In the genomic region with DNA sequence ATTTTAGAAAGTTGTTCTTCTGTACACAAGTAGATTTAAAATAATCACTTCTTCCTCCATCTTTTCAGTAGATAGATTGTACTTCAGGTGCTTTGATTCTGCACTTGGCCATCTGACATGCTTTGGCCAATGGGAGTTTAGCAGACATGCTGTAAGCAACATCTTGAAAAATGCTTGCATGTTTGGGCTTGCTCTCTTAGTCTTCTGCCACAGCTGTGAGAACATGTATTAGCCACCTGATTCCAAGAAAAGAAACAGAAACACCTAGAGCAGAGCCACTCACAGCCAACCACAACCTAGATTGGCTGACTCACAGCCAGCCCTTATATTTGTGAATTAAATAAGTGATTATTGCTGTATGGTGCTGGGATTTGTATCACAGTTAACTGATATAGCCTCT, we compare ENCODE assay signal across 12 cellular contexts.
DNase-seq lines count a peak whose midpoint lies in the region; ATAC-seq, FAIRE-seq and TF ChIP-seq lines count a peak whose summit lies in the region.
"Had no signal": no experiment of that assay in that cellular context is flagged by ENCODE, and none has a peak within 500 bp of the region (broad histone marks: within the 10 kb centered on the region; RNA-seq: fewer than 3 reads in every experiment).

No MANE protein-coding gene starts in this region.

- ATAC-seq in GM18502 (IDR thresholded peaks at IDR 0.05; ENCODE audit: poor library complexity, unreplicated experiment) (peak; percentile 99), GM19452 (IDR thresholded peaks at IDR 0.05; ENCODE audit: unreplicated experiment) (peak; percentile 98), HG02981 (IDR thresholded peaks at IDR 0.05; ENCODE audit: unreplicated experiment) (peak; percentile 98), left ventricle myocardium superior (no peak)
- ATAC-seq: GM23338 had no signal

- no peaks in the 10 kb centered on the region for H3K27me3 ChIP-seq in small intestine (ENCODE audit: control insufficient read depth in 2 of 2, insufficient read depth in 2 of 2, low read length in 2 of 2)
- H3K27me3 ChIP-seq: SJCRH30 had no signal

- intact Hi-C loops in left ventricle myocardium superior (cut with micrococcal nuclease), result no loop called here

- H3K4me1 ChIP-seq in small intestine (ENCODE audit: control insufficient read depth in 2 of 2, insufficient read depth in 1 of 2, low read depth in 1 of 2, low read length in 1 of 2), result no peaks in the 10 kb centered on the region
- H3K4me1 ChIP-seq: SJCRH30 had no signal

- TF ChIP-seq CTCF in RWPE1 (conservative IDR thresholded peaks at IDR 0.05; ENCODE audit: low read depth), result no peak

- H3K27ac ChIP-seq in RWPE1 (no peak overlapping the region), small intestine (ENCODE audit: low read depth in 1 of 2, low read length in 1 of 2) (no peak overlapping the region)
- H3K27ac ChIP-seq: SJCRH30 had no signal

- H3K36me3 ChIP-seq in small intestine (ENCODE audit: control insufficient read depth in 2 of 2, insufficient read depth in 2 of 2, low read length in 2 of 2), result no peaks in the 10 kb centered on the region
- H3K36me3 ChIP-seq: SJCRH30 had no signal

- FAIRE-seq in small intestine (lab: Jason Lieb, UNC) (no peak), H54 (lab: Jason Lieb, UNC) (no peak)

- POLR2A ChIA-PET in RWPE1 (lab: Yijun Ruan, JAX; ENCODE audit: low non-redundant PET), result no interaction called here

- no peak for TF ChIP-seq POLR2A in H54 (IDR thresholded peaks at IDR 0.05; ENCODE audit: low read depth, low read length)

- no peaks in the 10 kb centered on the region for H3K9me3 ChIP-seq in small intestine (ENCODE audit: control insufficient read depth, low read depth)
- H3K9me3 ChIP-seq: SJCRH30 had no signal

- CTCF ChIA-PET in RWPE1 (lab: Yijun Ruan, JAX), result no interaction called here

- DNase-seq in RWPE1 (ENCODE audit: low spot score) (peak; percentile 34), small intestine (no peak), H54 (ENCODE audit: insufficient read length, low spot score) (no peak), EL (no peak), left ventricle myocardium superior (no peak)
- DNase-seq: CD4-positive, alpha-beta memory T cell; NCI-H1436 treated with DMSO at 0.1 percent for 48 hours; SJCRH30 had no signal

- H3K4me3 ChIP-seq in small intestine (ENCODE audit: low read depth in 1 of 2, low read length in 2 of 2), result no peak overlapping the region
- H3K4me3 ChIP-seq: GM23338, SJCRH30 had no signal
